In genomic region chr1:93435443-93435842, GRCh38 we compare ENCODE assay signal across 29 cellular contexts.
"Had no signal": no experiment of that assay in that cellular context is flagged by ENCODE, and none has a peak within 500 bp of the region (broad histone marks: within the 10 kb centered on the region; RNA-seq: fewer than 3 reads in every experiment).

No MANE protein-coding gene starts in this region.

- H3K4me1 ChIP-seq: breast epithelium had no signal

- H3K9me3 ChIP-seq: adrenal gland, body of pancreas, breast epithelium, SJCRH30 had no signal

- H3K9me3 Mint-ChIP-seq: activated CD4-positive, alpha-beta memory T cell treated with anti-CD3 and anti-CD28 coated beads for 36 hours; activated CD4-positive, alpha-beta T cell treated with anti-CD3 and anti-CD28 coated beads, Interleukin-2, amount 10 ng/mL, durations not matched to agents 7 days and 5 days; activated naive CD4-positive, alpha-beta T cell treated with anti-CD3 and anti-CD28 coated beads for 36 hours; activated naive CD4-positive, alpha-beta T cell treated with anti-CD3 and anti-CD28 coated beads, Interleukin-2, amount 50 U/mL, for 72 hours; activated T-cell treated with anti-CD3 and anti-CD28 coated beads, Interleukin-2, amount 50 U/mL, for 4 hours; activated T-helper 1 cell treated with anti-CD3 and anti-CD28 coated beads, Interleukin-12 subunit alpha, Interleukin-12 subunit beta, Interleukin-2, Interleukin-4 antibody, amounts not matched to agents 30 ng/mL and 10 ng/mL and 1 ng/mL, durations not matched to agents 14 hours and 24 hours and 36 hours; IgD-negative memory B cell had no signal

- H3K4me3 Mint-ChIP-seq: activated CD4-positive, alpha-beta memory T cell treated with anti-CD3 and anti-CD28 coated beads for 36 hours; activated CD4-positive, alpha-beta T cell treated with anti-CD3 and anti-CD28 coated beads for 36 hours; activated CD4-positive, alpha-beta T cell treated with anti-CD3 and anti-CD28 coated beads, Interleukin-2, amount 10 ng/mL, durations not matched to agents 7 days and 5 days; activated naive CD4-positive, alpha-beta T cell treated with anti-CD3 and anti-CD28 coated beads for 36 hours; activated T-cell treated with anti-CD3 and anti-CD28 coated beads, Interleukin-2, amount 50 U/mL, for 4 hours; activated T-helper 1 cell treated with anti-CD3 and anti-CD28 coated beads, Interleukin-12 subunit alpha, Interleukin-12 subunit beta, Interleukin-2, Interleukin-4 antibody, amounts not matched to agents 30 ng/mL and 10 ng/mL and 1 ng/mL, durations not matched to agents 14 hours and 24 hours and 36 hours; IgD-negative memory B cell had no signal

- DNase-seq: activated CD4-positive, alpha-beta memory T cell treated with anti-CD3 and anti-CD28 coated beads for 36 hours; activated CD4-positive, alpha-beta T cell treated with anti-CD3 and anti-CD28 coated beads for 36 hours; activated CD4-positive, alpha-beta T cell treated with anti-CD3 and anti-CD28 coated beads, Interleukin-2, amount 10 ng/mL, durations not matched to agents 7 days and 5 days; activated CD8-positive, alpha-beta memory T cell treated with anti-CD3 and anti-CD28 coated beads, Interleukin-2, amount 50 U/mL, for 4 hours; activated gamma-delta T cell treated with Interleukin-2 at 50 U/mL for 16 hours; activated naive CD4-positive, alpha-beta T cell treated with anti-CD3 and anti-CD28 coated beads for 36 hours; activated T-cell treated with anti-CD3 and anti-CD28 coated beads for 4 hours; activated T-cell treated with anti-CD3 and anti-CD28 coated beads, Interleukin-2, amount 50 U/mL, for 4 hours; adrenal gland; body of pancreas; Karpas-422; KBM-7; NCI-H1092; NCI-H1436 treated with DMSO at 0.1 percent for 48 hours; NCI-H187 treated with DMSO at 0.1 percent for 48 hours; NCI-H2081; NCI-H2171; NCI-H510A; NCI-H774; SHP77; SJCRH30; T1000 had no signal

- H3K4me3 ChIP-seq: adrenal gland, body of pancreas, breast epithelium, SJCRH30, SK-N-MC had no signal

- ATAC-seq: activated CD4-positive, alpha-beta T cell treated with anti-CD3 and anti-CD28 coated beads for 36 hours; activated CD4-positive, CD25-positive, alpha-beta regulatory T cell treated with anti-CD3 and anti-CD28 coated beads, Interleukin-2, amount 50 U/mL, for 24 hours; activated naive CD4-positive, alpha-beta T cell treated with anti-CD3 and anti-CD28 coated beads, Interleukin-2, amount 50 U/mL, for 72 hours; activated T-cell treated with anti-CD3 and anti-CD28 coated beads, Interleukin-2, amount 50 U/mL, for 4 hours; body of pancreas; Panc1 had no signal

- H3K4me1 Mint-ChIP-seq: activated CD4-positive, alpha-beta T cell treated with anti-CD3 and anti-CD28 coated beads for 36 hours; activated CD4-positive, alpha-beta T cell treated with anti-CD3 and anti-CD28 coated beads, Interleukin-2, amount 10 ng/mL, durations not matched to agents 7 days and 5 days had no signal

- H3K36me3 ChIP-seq: adrenal gland, breast epithelium, SJCRH30 had no signal

- H3K27ac Mint-ChIP-seq: activated CD4-positive, alpha-beta memory T cell treated with anti-CD3 and anti-CD28 coated beads for 36 hours; activated CD4-positive, alpha-beta T cell treated with anti-CD3 and anti-CD28 coated beads for 36 hours; activated CD4-positive, alpha-beta T cell treated with anti-CD3 and anti-CD28 coated beads, Interleukin-2, amount 10 ng/mL, durations not matched to agents 7 days and 5 days; activated naive CD4-positive, alpha-beta T cell treated with anti-CD3 and anti-CD28 coated beads for 36 hours; activated naive CD4-positive, alpha-beta T cell treated with anti-CD3 and anti-CD28 coated beads, Interleukin-2, amount 50 U/mL, for 72 hours; activated T-helper 1 cell treated with anti-CD3 and anti-CD28 coated beads, Interleukin-12 subunit alpha, Interleukin-12 subunit beta, Interleukin-2, Interleukin-4 antibody, amounts not matched to agents 30 ng/mL and 10 ng/mL and 1 ng/mL, durations not matched to agents 14 hours and 24 hours and 36 hours; IgD-negative memory B cell had no signal
